ENCODE assay signal across 21 cellular contexts in genomic region chr17:65677932-65678331, GRCh38.
DNase-seq lines count a peak whose midpoint lies in the region; ATAC-seq, FAIRE-seq and TF ChIP-seq lines count a peak whose summit lies in the region.
"Had no signal": no experiment of that assay in that cellular context is flagged by ENCODE, and none has a peak within 500 bp of the region (broad histone marks: within the 10 kb centered on the region; RNA-seq: fewer than 3 reads in every experiment).

No MANE protein-coding gene starts in this region.

- peaks cover 11% of the 10 kb centered on the region for H3K4me1 ChIP-seq in lower lobe of right lung
- no peaks in the 10 kb centered on the region for H3K4me1 ChIP-seq in colonic mucosa

- H3K27ac ChIP-seq in lower lobe of right lung (peak overlapping the region; percentile 50), colonic mucosa (no peak overlapping the region)

- no peak for FAIRE-seq in HTR-8/SVneo (lab: Jason Lieb, UNC)
- no peak for FAIRE-seq in bronchial epithelial cell (lab: Jason Lieb, UNC)

- TF ChIP-seq CTCF in AG10803 (conservative IDR thresholded peaks at IDR 0.05; ENCODE audit: low read length) (no peak), bronchial epithelial cell (IDR thresholded peaks at IDR 0.05; ENCODE audit: insufficient read depth, low read length, severe bottlenecking) (no peak), lower lobe of right lung (IDR thresholded peaks at IDR 0.05) (no peak), colonic mucosa (IDR thresholded peaks at IDR 0.05) (no peak)

- H3K36me3 ChIP-seq in bronchial epithelial cell (ENCODE audit: control insufficient read depth, insufficient read depth, low read length) = no peaks in the 10 kb centered on the region
- H3K36me3 ChIP-seq in lower lobe of right lung = no peaks in the 10 kb centered on the region
- no peaks in the 10 kb centered on the region for H3K36me3 ChIP-seq in colonic mucosa

- intact Hi-C loops in lower lobe of right lung (cut with DNase I) = no loop called here
- intact Hi-C loops in colonic mucosa (cut with DNase I) = no loop called here

- H3K9me3 ChIP-seq in lower lobe of right lung = no peaks in the 10 kb centered on the region
- no peaks in the 10 kb centered on the region for H3K9me3 ChIP-seq in colonic mucosa

- DNase-seq in AG10803 (ENCODE audit: low read depth) (peak; percentile 31), HTR-8/SVneo (ENCODE audit: insufficient read length, low spot score) (peak; percentile 39), bronchial epithelial cell (ENCODE audit: low read depth) (peak; percentile 41), lower lobe of right lung (no peak), colonic mucosa (no peak), CD1c-positive myeloid dendritic cell (ENCODE audit: extremely low spot score) (no peak)
- DNase-seq: AML-193; caudate nucleus; COR-L47; effector memory CD8-positive, alpha-beta T cell; foreskin melanocyte; GOT3; Kasumi-1; left ventricle myocardium superior; naive B cell; NCI-H2227 treated with DMSO at 0.1 percent for 48 hours; stimulated activated CD4-positive, alpha-beta T cell treated with anti-CD3 and anti-CD28 coated beads, Interleukin-4, amount 100 ng/mL, for 4 hours; stimulated activated CD8-positive, alpha-beta memory T cell treated with anti-CD3 and anti-CD28 coated beads, Interleukin-4, amount 100 ng/mL, for 48 hours had no signal

- no peak overlapping the region for H3K4me3 ChIP-seq in AG10803 (ENCODE audit: low read length)
- no peak overlapping the region for H3K4me3 ChIP-seq in bronchial epithelial cell (ENCODE audit: low read depth, low read length)
- no peak overlapping the region for H3K4me3 ChIP-seq in lower lobe of right lung
- H3K4me3 ChIP-seq in colonic mucosa = no peak overlapping the region
- H3K4me3 ChIP-seq: skin epidermis had no signal

- ATAC-seq in lower lobe of right lung (peak; percentile 34 to 73), GM21423 (IDR thresholded peaks at IDR 0.05; ENCODE audit: unreplicated experiment) (no peak), HG02678 (IDR thresholded peaks at IDR 0.05; ENCODE audit: unreplicated experiment) (no peak)
- ATAC-seq: effector memory CD8-positive, alpha-beta T cell; left ventricle myocardium superior had no signal

- no peak overlapping the region for H3K9ac ChIP-seq in colonic mucosa (ENCODE audit: low read depth in 2 of 2, low read length in 2 of 2)

- no peaks in the 10 kb centered on the region for H3K27me3 ChIP-seq in bronchial epithelial cell (ENCODE audit: control insufficient read depth, insufficient read depth, low read length)
- no peaks in the 10 kb centered on the region for H3K27me3 ChIP-seq in lower lobe of right lung (ENCODE audit: low read depth)
- no peaks in the 10 kb centered on the region for H3K27me3 ChIP-seq in colonic mucosa

Comparison
In these comparisons a context has a peak if more than half of its experiments do, and no peak if none do; other contexts are left out.
1. DNase-seq: peak in AG10803 (single experiment), HTR-8/SVneo (single experiment) and bronchial epithelial cell (single experiment); none in lower lobe of right lung (single experiment), colonic mucosa (single experiment) and CD1c-positive myeloid dendritic cell (single experiment).
2. ATAC-seq: peak in lower lobe of right lung (2 of 2); none in GM21423 (single experiment) and HG02678 (single experiment).